In genomic region chr2:48900321-48901014, GRCh38 we compare ENCODE assay signal across 17 cellular contexts.
A peak's percentile ranks its signal among the peaks of the same experiment; 100 is the strongest.
DNase-seq lines count a peak whose midpoint lies in the region; ATAC-seq and TF ChIP-seq lines count a peak whose summit lies in the region.
"Had no signal": no experiment of that assay in that cellular context is flagged by ENCODE, and none has a peak within 500 bp of the region (broad histone marks: within the 10 kb centered on the region; RNA-seq: fewer than 3 reads in every experiment).

No MANE protein-coding gene starts in this region.

- ATAC-seq in SK-N-SH treated with all-trans-retinoic acid at 6 μM for 48 hours (peak; percentile 47; the same call in 1 of the 3 replicates), HG03139 (IDR thresholded peaks at IDR 0.05; ENCODE audit: unreplicated experiment) (no peak)
- ATAC-seq: gastroesophageal sphincter, upper lobe of right lung had no signal

- DNase-seq in ELF-1 (ENCODE audit: low read depth, low spot score) (peak; percentile 78), head of caudate nucleus (peak in 36 of 42 donors; percentile 15 to 83 (median 60)), putamen (ENCODE audit: low spot score) (peak; percentile 89), amniotic stem cell (lab: John Stamatoyannopoulos, UW) (no peak)
- no peak for DNase-seq in stimulated activated CD4-positive, alpha-beta T cell treated with anti-CD3 and anti-CD28 coated beads, Interleukin-15, amount 100 ng/mL, for 24 hours
- DNase-seq: activated CD4-positive, alpha-beta T cell treated with anti-CD3 and anti-CD28 coated beads, Interleukin-2, amount 50 U/mL, for 4 hours; CD4-positive, CD25-positive, alpha-beta regulatory T cell; KBM-7; kidney; NCI-H1436; NCI-H774; stimulated activated CD4-positive, alpha-beta T cell treated with anti-CD3 and anti-CD28 coated beads, Interleukin-1b, Interleukin-23, amount 100 ng/mL, for 48 hours; T-helper 2 cell; upper lobe of right lung had no signal

- intact Hi-C loops in head of caudate nucleus (cut with DNase I), result no loop called here

TF ChIP-seq in SK-N-SH treated with all-trans-retinoic acid at 6 μM for 48 hours, 23 proteins besides CTCF, POLR2A, EP300 and RAD21:
- TF ChIP-seq ZNF565 (CRISPR knock-in tag; conservative IDR thresholded peaks at IDR 0.05; ENCODE audit: low read depth), result no peak
- no peak for TF ChIP-seq ZNF8 (CRISPR knock-in tag; IDR thresholded peaks at IDR 0.05)
- TF ChIP-seq TCF4 (CRISPR knock-in tag; IDR thresholded peaks at IDR 0.05; ENCODE audit: borderline replicate concordance), result peak; percentile 42; the same call in 1 of the 2 replicates

Comparison
In these comparisons a context has a peak if more than half of its experiments do, and no peak if none do; other contexts are left out.
1. DNase-seq: peak in ELF-1 (single experiment), head of caudate nucleus (36 of 42) and putamen (single experiment); none in stimulated activated CD4-positive, alpha-beta T cell treated with anti-CD3 and anti-CD28 coated beads, Interleukin-15, amount 100 ng/mL, for 24 hours (single experiment) and amniotic stem cell (single experiment).